Comparison of ENCODE assay signal across 8 cellular contexts in genomic region chr13:102141625-102142472, GRCh38.
DNase-seq lines count a peak whose midpoint lies in the region; ATAC-seq and TF ChIP-seq lines count a peak whose summit lies in the region.

No MANE protein-coding gene starts in this region.

- H3K4me1 ChIP-seq in hepatocyte (ENCODE audit: insufficient read depth) = no peaks in the 10 kb centered on the region

- H3K4me3 ChIP-seq in hepatocyte = no peak overlapping the region
- no peak overlapping the region for H3K4me3 ChIP-seq in MG63

- no peak overlapping the region for H2AFZ ChIP-seq in hepatocyte

- no peaks in the 10 kb centered on the region for H4K20me1 ChIP-seq in hepatocyte (ENCODE audit: insufficient read depth, poor library complexity, severe bottlenecking)

- 44% methylated on average over 4 of the region's 4 CpGs for WGBS in hepatocyte (ENCODE audit: low lambda C conversion rate, missing lambda C conversion rate)

- no peaks in the 10 kb centered on the region for H3K36me3 ChIP-seq in hepatocyte (replicated peaks; ENCODE audit: insufficient read depth, low read depth)
- no peaks in the 10 kb centered on the region for H3K36me3 ChIP-seq in MG63

- H3K79me2 ChIP-seq in hepatocyte = no peaks in the 10 kb centered on the region

- no peak overlapping the region for H3K4me2 ChIP-seq in hepatocyte

- DNase-seq in COLO829 (ENCODE audit: low spot score) (peak; percentile 33), SK-N-DZ (ENCODE audit: low spot score) (peak; percentile 34), hepatocyte (ENCODE audit: low spot score) (peak; percentile 30), MG63 (no peak)
- no peak for DNase-seq in stimulated activated naive CD4-positive, alpha-beta T cell (lab: John Stamatoyannopoulos, UW)
- no peak for DNase-seq in activated naive CD4-positive, alpha-beta T cell (lab: John Stamatoyannopoulos, UW)

- H3K9me3 ChIP-seq in hepatocyte (ENCODE audit: low read depth) (no peaks in the 10 kb centered on the region), MG63 (no peaks in the 10 kb centered on the region)

- no peaks in the 10 kb centered on the region for H3K9me2 ChIP-seq in hepatocyte (replicated peaks; ENCODE audit: insufficient read depth)

- H3K27me3 ChIP-seq in hepatocyte (no peaks in the 10 kb centered on the region), MG63 (no peaks in the 10 kb centered on the region)

- peak; percentile 59 for ATAC-seq in HG02798 (IDR thresholded peaks at IDR 0.05; ENCODE audit: poor library complexity, unreplicated experiment)
- ATAC-seq in GM21723 (IDR thresholded peaks at IDR 0.05; ENCODE audit: unreplicated experiment) = no peak

- TF ChIP-seq CTCF in hepatocyte (IDR thresholded peaks at IDR 0.05; ENCODE audit: poor library complexity) = peak; percentile 81

- no peak overlapping the region for H3K27ac ChIP-seq in hepatocyte

Comparison
In these comparisons a context has a peak if more than half of its experiments do, and no peak if none do; other contexts are left out.
1. DNase-seq: peak in COLO829 (single experiment), SK-N-DZ (single experiment) and hepatocyte (single experiment); none in MG63 (single experiment), stimulated activated naive CD4-positive, alpha-beta T cell (0 of 6) and activated naive CD4-positive, alpha-beta T cell (0 of 4).